1 cellular context compared by ENCODE assay signal in genomic region chr18:31102020-31102684, GRCh38.
TF ChIP-seq lines count a peak whose summit lies in the region.

DSC2 (minus strand) TSS chr18:31102421; CDS start chr18:31101971, 450 bp downstream.

TF ChIP-seq in HepG2, 621 proteins besides CTCF, POLR2A, EP300 and RAD21 (continued from another document and continues in another):
- TF ChIP-seq TFE3 (CRISPR knock-in tag; IDR thresholded peaks at IDR 0.05): peak; percentile 46; the same call in 1 of the 2 replicates
- TF ChIP-seq TCF12 (IDR thresholded peaks at IDR 0.05): no peak
- no peak for TF ChIP-seq TCF12 (CRISPR knock-in tag; IDR thresholded peaks at IDR 0.05)
- no peak for TF ChIP-seq AKAP8 (CRISPR knock-in tag; IDR thresholded peaks at IDR 0.05)
- no peak for TF ChIP-seq AGO1 (IDR thresholded peaks at IDR 0.05; ENCODE audit: low read depth, low read length, poor library complexity, severe bottlenecking)
- TF ChIP-seq ZNF367 (CRISPR knock-in tag; IDR thresholded peaks at IDR 0.05; ENCODE audit: borderline replicate concordance): no peak
- no peak for TF ChIP-seq GLI4 (CRISPR knock-in tag; IDR thresholded peaks at IDR 0.05; ENCODE audit: borderline replicate concordance)
- no peak for TF ChIP-seq MBNL3 (CRISPR knock-in tag; conservative IDR thresholded peaks at IDR 0.05)
- TF ChIP-seq PAXIP1 (CRISPR knock-in tag; conservative IDR thresholded peaks at IDR 0.05): peak; percentile 55; the same call in 1 of the 2 replicates
- no peak for TF ChIP-seq BORCS8-MEF2B (CRISPR knock-in tag; IDR thresholded peaks at IDR 0.05)
- no peak for TF ChIP-seq IKZF4 (CRISPR knock-in tag; IDR thresholded peaks at IDR 0.05; ENCODE audit: borderline replicate concordance, low read depth, not compliant biosample characterization)
- peak; percentile 39; the same call in 1 of the 2 replicates for TF ChIP-seq ZNF609 (CRISPR knock-in tag; IDR thresholded peaks at IDR 0.05; ENCODE audit: borderline replicate concordance)
- TF ChIP-seq BRCA1 (CRISPR knock-in tag; IDR thresholded peaks at IDR 0.05): no peak
- no peak for TF ChIP-seq GTF3A (CRISPR knock-in tag; conservative IDR thresholded peaks at IDR 0.05)
- TF ChIP-seq MXD1 (CRISPR knock-in tag; IDR thresholded peaks at IDR 0.05): no peak
- no peak for TF ChIP-seq ZSCAN12 (CRISPR knock-in tag; IDR thresholded peaks at IDR 0.05)
- no peak for TF ChIP-seq ZNF260 (CRISPR knock-in tag; IDR thresholded peaks at IDR 0.05; ENCODE audit: borderline replicate concordance, low read depth)
- TF ChIP-seq HMGXB3 (CRISPR knock-in tag; IDR thresholded peaks at IDR 0.05; ENCODE audit: borderline replicate concordance): no peak
- no peak for TF ChIP-seq HNRNPH1 (optimal IDR thresholded peaks at IDR 0.05; ENCODE audit: low read depth, low read length)
- no peak for TF ChIP-seq PTBP1 (IDR thresholded peaks at IDR 0.05; ENCODE audit: low read depth, low read length, poor library complexity, severe bottlenecking)
- TF ChIP-seq ZXDC (CRISPR knock-in tag; IDR thresholded peaks at IDR 0.05): no peak
- TF ChIP-seq DR1 (CRISPR knock-in tag; IDR thresholded peaks at IDR 0.05): no peak
- no peak for TF ChIP-seq FUBP1 (CRISPR knock-in tag; IDR thresholded peaks at IDR 0.05; ENCODE audit: borderline replicate concordance)
- no peak for TF ChIP-seq SOX6 (IDR thresholded peaks at IDR 0.05)
- peak; percentile 63 for TF ChIP-seq SOX6 (CRISPR knock-in tag; IDR thresholded peaks at IDR 0.05)
- no peak for TF ChIP-seq SMAD9 (CRISPR knock-in tag; IDR thresholded peaks at IDR 0.05)
- TF ChIP-seq CCDC6 (CRISPR knock-in tag; IDR thresholded peaks at IDR 0.05): no peak
- TF ChIP-seq ZNF580 (CRISPR knock-in tag; IDR thresholded peaks at IDR 0.05; ENCODE audit: borderline replicate concordance, low read depth): no peak; the same call in 1 of the 2 replicates
- TF ChIP-seq ZNF276 (CRISPR knock-in tag; IDR thresholded peaks at IDR 0.05; ENCODE audit: low read depth): no peak
- TF ChIP-seq PRDM4 (CRISPR knock-in tag; IDR thresholded peaks at IDR 0.05; ENCODE audit: borderline replicate concordance): no peak
